Comparison of ENCODE assay signal across 1 cellular context in the genomic region with DNA sequence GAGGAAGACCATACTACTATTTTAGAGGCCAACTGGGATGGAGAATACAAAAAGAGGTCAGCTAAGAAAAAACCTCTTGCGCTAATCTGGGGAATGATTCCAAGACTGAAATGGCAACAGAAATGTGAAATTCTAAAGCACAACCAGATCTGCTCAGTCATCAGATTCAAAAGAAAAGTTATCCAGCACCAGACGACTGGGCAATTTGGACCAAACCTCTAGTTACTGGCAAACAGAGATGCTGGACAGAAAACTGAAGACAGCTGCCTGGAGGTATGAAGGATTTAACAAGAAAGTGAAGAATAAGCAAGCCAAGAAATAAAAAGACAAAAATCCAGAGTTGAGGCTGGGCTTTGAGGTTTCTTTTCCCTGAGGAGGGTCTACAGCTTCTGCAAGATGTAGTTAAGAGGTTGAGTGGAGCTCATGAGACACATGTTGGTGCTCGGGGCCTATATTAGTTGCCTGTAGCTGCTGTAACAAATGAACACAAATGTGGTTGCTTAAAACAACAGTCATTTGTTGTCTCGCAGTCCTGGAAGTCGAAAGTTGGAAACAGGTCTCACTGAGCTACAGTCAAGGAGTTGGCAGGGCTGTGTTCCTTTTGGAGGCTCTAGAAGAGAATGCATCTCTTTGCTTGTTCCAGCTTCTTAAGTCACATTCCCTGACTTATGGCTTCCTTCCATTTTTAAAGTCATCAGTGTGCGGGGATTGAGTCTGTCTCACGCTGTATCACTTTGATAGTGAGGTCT.
TF ChIP-seq lines count a peak whose summit lies in the region.

No MANE protein-coding gene starts in this region.

TF ChIP-seq in HepG2, 621 proteins besides CTCF, POLR2A, EP300 and RAD21 (continued from another document):
- TF ChIP-seq MAFK (conservative IDR thresholded peaks at IDR 0.05 in 1 of 2, IDR thresholded peaks at IDR 0.05 in 1 of 2; ENCODE audit: low read length in 2 of 2) (peak in 1 of 2 experiments; percentile 36; a peak in 2 of 4 replicates), TEAD2 (CRISPR knock-in tag; IDR thresholded peaks at IDR 0.05) (no peak)
- TF ChIP-seq, protein P1, sequence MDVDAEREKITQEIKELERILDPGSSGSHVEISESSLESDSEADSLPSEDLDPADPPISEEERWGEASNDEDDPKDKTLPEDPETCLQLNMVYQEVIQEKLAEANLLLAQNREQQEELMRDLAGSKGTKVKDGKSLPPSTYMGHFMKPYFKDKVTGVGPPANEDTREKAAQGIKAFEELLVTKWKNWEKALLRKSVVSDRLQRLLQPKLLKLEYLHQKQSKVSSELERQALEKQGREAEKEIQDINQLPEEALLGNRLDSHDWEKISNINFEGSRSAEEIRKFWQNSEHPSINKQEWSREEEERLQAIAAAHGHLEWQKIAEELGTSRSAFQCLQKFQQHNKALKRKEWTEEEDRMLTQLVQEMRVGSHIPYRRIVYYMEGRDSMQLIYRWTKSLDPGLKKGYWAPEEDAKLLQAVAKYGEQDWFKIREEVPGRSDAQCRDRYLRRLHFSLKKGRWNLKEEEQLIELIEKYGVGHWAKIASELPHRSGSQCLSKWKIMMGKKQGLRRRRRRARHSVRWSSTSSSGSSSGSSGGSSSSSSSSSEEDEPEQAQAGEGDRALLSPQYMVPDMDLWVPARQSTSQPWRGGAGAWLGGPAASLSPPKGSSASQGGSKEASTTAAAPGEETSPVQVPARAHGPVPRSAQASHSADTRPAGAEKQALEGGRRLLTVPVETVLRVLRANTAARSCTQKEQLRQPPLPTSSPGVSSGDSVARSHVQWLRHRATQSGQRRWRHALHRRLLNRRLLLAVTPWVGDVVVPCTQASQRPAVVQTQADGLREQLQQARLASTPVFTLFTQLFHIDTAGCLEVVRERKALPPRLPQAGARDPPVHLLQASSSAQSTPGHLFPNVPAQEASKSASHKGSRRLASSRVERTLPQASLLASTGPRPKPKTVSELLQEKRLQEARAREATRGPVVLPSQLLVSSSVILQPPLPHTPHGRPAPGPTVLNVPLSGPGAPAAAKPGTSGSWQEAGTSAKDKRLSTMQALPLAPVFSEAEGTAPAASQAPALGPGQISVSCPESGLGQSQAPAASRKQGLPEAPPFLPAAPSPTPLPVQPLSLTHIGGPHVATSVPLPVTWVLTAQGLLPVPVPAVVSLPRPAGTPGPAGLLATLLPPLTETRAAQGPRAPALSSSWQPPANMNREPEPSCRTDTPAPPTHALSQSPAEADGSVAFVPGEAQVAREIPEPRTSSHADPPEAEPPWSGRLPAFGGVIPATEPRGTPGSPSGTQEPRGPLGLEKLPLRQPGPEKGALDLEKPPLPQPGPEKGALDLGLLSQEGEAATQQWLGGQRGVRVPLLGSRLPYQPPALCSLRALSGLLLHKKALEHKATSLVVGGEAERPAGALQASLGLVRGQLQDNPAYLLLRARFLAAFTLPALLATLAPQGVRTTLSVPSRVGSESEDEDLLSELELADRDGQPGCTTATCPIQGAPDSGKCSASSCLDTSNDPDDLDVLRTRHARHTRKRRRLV (CRISPR knock-in tag; IDR thresholded peaks at IDR 0.05): no peak
TF ChIP-seq in HepG2: peak in this region for 2.
